16 cellular contexts compared by ENCODE assay signal in the genomic region with DNA sequence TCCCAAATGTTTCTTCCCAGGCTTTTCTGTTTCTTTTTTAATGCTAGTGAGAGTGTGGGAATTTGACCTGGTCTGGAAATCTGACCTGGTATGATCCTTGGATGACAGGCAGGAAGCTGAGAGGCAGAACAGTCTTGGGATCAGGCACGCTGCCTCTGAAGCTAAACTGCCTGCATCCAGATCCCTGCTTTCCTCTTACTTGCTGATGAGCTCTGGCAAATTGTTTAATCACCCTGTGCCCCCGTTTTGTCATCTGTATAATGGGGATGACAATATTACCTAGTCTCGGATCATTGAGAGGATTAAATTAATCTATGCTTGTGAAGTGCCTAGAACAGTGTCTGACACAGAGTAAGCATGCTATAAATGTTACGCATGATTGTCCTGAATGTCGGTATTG. TPM values are rescaled to one million over a fixed set of nuclear protein-coding genes. Genes with fewer than 3 reads are reported as not detected.
DNase-seq lines count a peak whose midpoint lies in the region; ATAC-seq and TF ChIP-seq lines count a peak whose summit lies in the region.
"Had no signal": no experiment of that assay in that cellular context is flagged by ENCODE, and none has a peak within 500 bp of the region (broad histone marks: within the 10 kb centered on the region; RNA-seq: fewer than 3 reads in every experiment).

No MANE protein-coding gene starts in this region.

- no peak for TF ChIP-seq CTCF in natural killer cell (IDR thresholded peaks at IDR 0.05)
- TF ChIP-seq CTCF in coronary artery (IDR thresholded peaks at IDR 0.05), result no peak
- no peak for TF ChIP-seq CTCF in vagina (IDR thresholded peaks at IDR 0.05)

- H3K4me3 ChIP-seq in coronary artery, result peak overlapping the region; percentile 54
- no peak overlapping the region for H3K4me3 ChIP-seq in mesenchymal stem cell (ENCODE audit: insufficient read depth in 1 of 2, low read depth in 1 of 2, low read length in 2 of 2)
- peak overlapping the region in 1 of 2 donors; percentile 9 for H3K4me3 ChIP-seq in vagina
- H3K4me3 ChIP-seq: prostate gland had no signal

- H3K27ac ChIP-seq in coronary artery (no peak overlapping the region), mesenchymal stem cell (ENCODE audit: low read length, poor library complexity, severe bottlenecking) (no peak overlapping the region), vagina (peak overlapping the region; percentile 27)
- H3K27ac ChIP-seq: prostate gland had no signal

- H3K4me1 Mint-ChIP-seq in natural killer cell treated with Interleukin-12 subunit alpha and Interleukin-12 subunit beta and Interleukin-15 and Interleukin-18, amount 100 ng/mL, for 72 hours (ENCODE audit: low read depth in 2 of 2), result peaks cover 16 to 24% of the 10 kb centered on the region in 2 donors
- H3K4me1 Mint-ChIP-seq in natural killer cell, result peaks cover 8 to 31% of the 10 kb centered on the region in 2 donors

- H4K8ac ChIP-seq in mesenchymal stem cell (ENCODE audit: low read length), result no peak overlapping the region

- H3K14ac ChIP-seq in mesenchymal stem cell (ENCODE audit: low read length in 2 of 2), result no peak overlapping the region

- H3K27ac Mint-ChIP-seq in natural killer cell treated with Interleukin-12 subunit alpha and Interleukin-12 subunit beta and Interleukin-15 and Interleukin-18, amount 100 ng/mL, for 72 hours, result no peak overlapping the region
- no peak overlapping the region for H3K27ac Mint-ChIP-seq in natural killer cell
- H3K27ac Mint-ChIP-seq: effector memory CD8-positive, alpha-beta T cell had no signal

- H4K91ac ChIP-seq in mesenchymal stem cell (ENCODE audit: low read length), result no peak overlapping the region

- no peak overlapping the region for H3K4me2 ChIP-seq in mesenchymal stem cell (ENCODE audit: low read length, poor library complexity, severe bottlenecking)

- H3K4me1 ChIP-seq in mesenchymal stem cell (ENCODE audit: control insufficient read depth, insufficient read depth, low read depth, low read length) (peaks cover 7% of the 10 kb centered on the region), vagina (peaks cover 15% of the 10 kb centered on the region)

- H3K27me3 Mint-ChIP-seq in natural killer cell treated with Interleukin-12 subunit alpha and Interleukin-12 subunit beta and Interleukin-15 and Interleukin-18, amount 100 ng/mL, for 72 hours, result peaks cover 7 to 21% of the 10 kb centered on the region in 2 donors
- H3K27me3 Mint-ChIP-seq in natural killer cell (ENCODE audit: low read depth in 2 of 2), result peaks cover 7 to 27% of the 10 kb centered on the region in 2 donors

- intact Hi-C loops in natural killer cell (cut with micrococcal nuclease), result no loop called here
- intact Hi-C loops in vagina (cut with DNase I), result no loop called here

- H2BK120ac ChIP-seq in mesenchymal stem cell (ENCODE audit: low read depth, low read length), result no peak overlapping the region

- WGBS in mesenchymal stem cell, result 70% methylated on average over 5 of the region's 5 CpGs

- no peaks in the 10 kb centered on the region for H3K9me3 ChIP-seq in mesenchymal stem cell (ENCODE audit: control insufficient read depth, low read length)
- H3K9me3 ChIP-seq in vagina, result no peaks in the 10 kb centered on the region
- H3K9me3 ChIP-seq: prostate gland had no signal

- H3K23ac ChIP-seq in mesenchymal stem cell (ENCODE audit: low read length in 2 of 2), result no peak overlapping the region

- H2AK5ac ChIP-seq in mesenchymal stem cell (ENCODE audit: low read length, severe bottlenecking), result no peak overlapping the region

- no peak for DNase-seq in natural killer cell treated with Interleukin-12 subunit alpha and Interleukin-12 subunit beta and Interleukin-15 and Interleukin-18, amount 100 ng/mL, for 72 hours (ENCODE audit: low spot score)
- DNase-seq in natural killer cell, result no peak
- no peak for DNase-seq in coronary artery (ENCODE audit: low spot score)
- peak; percentile 39 for DNase-seq in mesenchymal stem cell
- no peak for DNase-seq in vagina (ENCODE audit: extremely low spot score in 2 of 2)
- no peak for DNase-seq in DMS53 (lab: John Stamatoyannopoulos, UW)
- DNase-seq in ureter (ENCODE audit: low spot score), result no peak
- DNase-seq: activated T-cell treated with anti-CD3 and anti-CD28 coated beads, Interleukin-2, amount 50 U/mL, for 4 hours; amygdala; effector memory CD8-positive, alpha-beta T cell; NCI-H2029; stimulated activated CD8-positive, alpha-beta memory T cell treated with anti-CD3 and anti-CD28 coated beads, Interleukin-4, amount 100 ng/mL, for 48 hours had no signal

- no peak overlapping the region for H2BK12ac ChIP-seq in mesenchymal stem cell (ENCODE audit: low read length in 2 of 2)

- H3K36me3 Mint-ChIP-seq in natural killer cell treated with Interleukin-12 subunit alpha and Interleukin-12 subunit beta and Interleukin-15 and Interleukin-18, amount 100 ng/mL, for 72 hours, result peaks cover 8% of the 10 kb centered on the region
- no peaks in the 10 kb centered on the region for H3K36me3 Mint-ChIP-seq in natural killer cell

- no peak overlapping the region for H2BK15ac ChIP-seq in mesenchymal stem cell (ENCODE audit: low read depth, poor library complexity, severe bottlenecking)

- H3K79me1 ChIP-seq in mesenchymal stem cell (replicated peaks; ENCODE audit: low read length, poor library complexity, severe bottlenecking), result peaks cover 9% of the 10 kb centered on the region

- TF ChIP-seq POLR2A in vagina (IDR thresholded peaks at IDR 0.05), result no peak

- peaks cover 0 to 18% of the 10 kb centered on the region in 2 experiments for H3K27me3 ChIP-seq in mesenchymal stem cell (ENCODE audit: control insufficient read depth in 1 of 2, insufficient read depth in 1 of 2, low read length in 2 of 2)
- H3K27me3 ChIP-seq in vagina, result no peaks in the 10 kb centered on the region

- H3K18ac ChIP-seq in mesenchymal stem cell (ENCODE audit: low read depth in 1 of 2, low read length in 2 of 2), result no peak overlapping the region

- H2AFZ ChIP-seq in mesenchymal stem cell (ENCODE audit: low read depth, low read length), result no peak overlapping the region

- no peak overlapping the region for H2BK5ac ChIP-seq in mesenchymal stem cell (ENCODE audit: low read depth, low read length, poor library complexity, severe bottlenecking)

- H3K36me3 ChIP-seq in mesenchymal stem cell (ENCODE audit: control insufficient read depth in 1 of 2, insufficient read depth in 2 of 2, low read depth in 1 of 2, low read length in 2 of 2) (no peaks in the 10 kb centered on the region), vagina (peaks cover 0 to 4% of the 10 kb centered on the region in 2 donors)
- H3K36me3 ChIP-seq: prostate gland had no signal

- H3K4ac ChIP-seq in mesenchymal stem cell (ENCODE audit: low read depth in 1 of 2, low read length in 2 of 2), result no peak overlapping the region

- no peak for ATAC-seq in natural killer cell treated with Interleukin-12 subunit alpha and Interleukin-12 subunit beta and Interleukin-15 and Interleukin-18, amount 100 ng/mL, for 72 hours
- ATAC-seq in natural killer cell, result no peak
- no peak for ATAC-seq in GM18868 (IDR thresholded peaks at IDR 0.05; ENCODE audit: unreplicated experiment)
- ATAC-seq: activated CD4-positive, CD25-positive, alpha-beta regulatory T cell treated with anti-CD3 and anti-CD28 coated beads, Interleukin-2, amount 50 U/mL, for 24 hours; activated T-cell treated with anti-CD3 and anti-CD28 coated beads, Interleukin-2, amount 50 U/mL, for 4 hours; effector memory CD8-positive, alpha-beta T cell had no signal

- no peaks in the 10 kb centered on the region for H3K9me3 Mint-ChIP-seq in natural killer cell treated with Interleukin-12 subunit alpha and Interleukin-12 subunit beta and Interleukin-15 and Interleukin-18, amount 100 ng/mL, for 72 hours
- no peaks in the 10 kb centered on the region for H3K9me3 Mint-ChIP-seq in natural killer cell
- H3K9me3 Mint-ChIP-seq: activated T-cell treated with anti-CD3 and anti-CD28 coated beads, Interleukin-2, amount 50 U/mL, for 4 hours; effector memory CD8-positive, alpha-beta T cell had no signal

- no peak overlapping the region for H3K9ac ChIP-seq in mesenchymal stem cell (ENCODE audit: low read length)

- H3K4me3 Mint-ChIP-seq in natural killer cell treated with Interleukin-12 subunit alpha and Interleukin-12 subunit beta and Interleukin-15 and Interleukin-18, amount 100 ng/mL, for 72 hours, result peak overlapping the region; percentile 26
- H3K4me3 Mint-ChIP-seq in natural killer cell, result no peak overlapping the region
- H3K4me3 Mint-ChIP-seq: activated T-cell treated with anti-CD3 and anti-CD28 coated beads, Interleukin-2, amount 50 U/mL, for 4 hours; effector memory CD8-positive, alpha-beta T cell had no signal

RNA-seq across cellular contexts. Expression of a gene that starts 3.3 kb away (rescaled TPM):
- total RNA-seq in natural killer cell treated with Interleukin-12 subunit alpha and Interleukin-12 subunit beta and Interleukin-15 and Interleukin-18, amount 100 ng/mL, for 72 hours, result 10 to 100 TPM; 10.1 to 19.1 TPM
- total RNA-seq in natural killer cell (1 to 10 TPM; 2.5 to 4.2 (median 3.0) TPM), vagina (5.6 TPM), ureter (12.4 TPM)
- polyA plus RNA-seq in mesenchymal stem cell (2013, experiment 1 of 2), result 1.8 TPM
- 1.7 TPM for polyA plus RNA-seq in mesenchymal stem cell (2013, experiment 2 of 2)

RNA-seq across cellular contexts. Expression of a gene that starts 42.6 kb away (rescaled TPM):
- 1 to 10 TPM; 2.6 to 4.4 TPM for total RNA-seq in natural killer cell treated with Interleukin-12 subunit alpha and Interleukin-12 subunit beta and Interleukin-15 and Interleukin-18, amount 100 ng/mL, for 72 hours
- total RNA-seq in natural killer cell, result 1 to 10 TPM; 3.6 to 9.5 (median 5.8) TPM
- 1.5 TPM for polyA plus RNA-seq in mesenchymal stem cell (2013, experiment 1 of 2)
- 1.5 TPM for polyA plus RNA-seq in mesenchymal stem cell (2013, experiment 2 of 2)
- 4.7 TPM for total RNA-seq in vagina
- total RNA-seq in ureter, result 14.7 TPM

RNA-seq across cellular contexts. Expression of a gene that starts 42.7 kb away (rescaled TPM):
- under 1 TPM; 0.12 to 0.59 TPM for total RNA-seq in natural killer cell treated with Interleukin-12 subunit alpha and Interleukin-12 subunit beta and Interleukin-15 and Interleukin-18, amount 100 ng/mL, for 72 hours
- total RNA-seq in natural killer cell (1 to 10 TPM in 2 of 3 donors, under 1 TPM in 1; 0.27 to 8.4 (median 1.5) TPM), vagina (0.49 TPM), ureter (0.49 TPM)
- 0.17 TPM for polyA plus RNA-seq in mesenchymal stem cell (2013, experiment 1 of 2)
- 0.15 TPM for polyA plus RNA-seq in mesenchymal stem cell (2013, experiment 2 of 2)
- polyA plus RNA-seq: AG04450 had no signal
